20 cellular contexts compared by ENCODE assay signal in the genomic region with DNA sequence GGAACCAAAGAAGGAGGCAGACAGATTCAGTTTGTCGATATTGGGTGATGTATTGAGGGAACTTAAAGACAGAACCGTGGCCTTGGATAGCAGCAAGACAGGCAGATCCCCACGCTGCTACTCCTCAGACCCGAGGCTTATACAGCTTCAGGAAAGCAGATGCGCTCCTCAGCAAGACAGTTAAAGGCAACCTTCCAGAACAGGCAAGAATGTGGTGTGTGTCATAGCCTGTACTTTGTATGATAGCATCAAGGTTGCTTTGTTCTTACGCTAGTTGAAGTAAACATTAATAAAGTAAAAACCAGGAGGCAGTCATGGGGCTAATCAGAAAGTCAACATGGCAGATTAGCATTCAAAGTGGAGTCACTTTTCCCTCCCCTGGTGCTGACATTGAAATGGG.
"Had no signal": no experiment of that assay in that cellular context is flagged by ENCODE, and none has a peak within 500 bp of the region (broad histone marks: within the 10 kb centered on the region; RNA-seq: fewer than 3 reads in every experiment).

No MANE protein-coding gene starts in this region.

- H3K9ac ChIP-seq: parathyroid adenoma had no signal

- H3K9me3 ChIP-seq: gastrocnemius medialis, heart right ventricle, right atrium auricular region, suprapubic skin, thyroid gland had no signal

- ATAC-seq: esophagus mucosa; gastrocnemius medialis; heart right ventricle; left lobe of liver; natural killer cell treated with Interleukin-12 subunit alpha and Interleukin-12 subunit beta and Interleukin-15 and Interleukin-18, amount 100 ng/mL, for 72 hours; stimulated activated naive CD8-positive, alpha-beta T cell treated with anti-CD3 and anti-CD28 coated beads, Interleukin-15, Interleukin-2, amounts not matched to agents 100 U/mL and 50 U/mL, for 24 hours had no signal

- H3K27ac Mint-ChIP-seq: immature natural killer cell; natural killer cell treated with Interleukin-12 subunit alpha and Interleukin-12 subunit beta and Interleukin-15 and Interleukin-18, amount 100 ng/mL, for 72 hours; type B pancreatic cell had no signal

- H3K4me1 Mint-ChIP-seq: immature natural killer cell had no signal

- H3K27me3 ChIP-seq: gastrocnemius medialis, heart right ventricle, right atrium auricular region, suprapubic skin, thyroid gland had no signal

- FAIRE-seq: colon, urothelium cell line had no signal

- H3K36me3 ChIP-seq: gastrocnemius medialis, heart right ventricle, right atrium auricular region, suprapubic skin, thyroid gland had no signal

- H3K27ac ChIP-seq: gastrocnemius medialis, heart right ventricle, parathyroid adenoma, right atrium auricular region, suprapubic skin, thyroid gland had no signal

- DNase-seq: cerebellar nuclear complex; dermis blood vessel endothelial cell; gastrocnemius medialis; heart right ventricle; immature natural killer cell; midbrain; occipital lobe; stimulated activated CD4-positive, alpha-beta T cell treated with anti-CD3 and anti-CD28 coated beads, Interleukin-2, amount 100 ng/mL, for 48 hours; stimulated activated naive CD8-positive, alpha-beta T cell treated with anti-CD3 and anti-CD28 coated beads, Interleukin-15, Interleukin-2, amounts not matched to agents 100 U/mL and 50 U/mL, for 24 hours; thyroid gland had no signal

- H3K9me3 Mint-ChIP-seq: immature natural killer cell; natural killer cell treated with Interleukin-12 subunit alpha and Interleukin-12 subunit beta and Interleukin-15 and Interleukin-18, amount 100 ng/mL, for 72 hours had no signal

- H3K27me3 Mint-ChIP-seq: natural killer cell treated with Interleukin-12 subunit alpha and Interleukin-12 subunit beta and Interleukin-15 and Interleukin-18, amount 100 ng/mL, for 72 hours; type B pancreatic cell had no signal

- H3K4me1 ChIP-seq: gastrocnemius medialis, heart right ventricle, parathyroid adenoma, right atrium auricular region, suprapubic skin, thyroid gland had no signal

- H3K36me3 Mint-ChIP-seq: immature natural killer cell; natural killer cell treated with Interleukin-12 subunit alpha and Interleukin-12 subunit beta and Interleukin-15 and Interleukin-18, amount 100 ng/mL, for 72 hours; type B pancreatic cell had no signal

- H3K4me3 Mint-ChIP-seq: immature natural killer cell; natural killer cell treated with Interleukin-12 subunit alpha and Interleukin-12 subunit beta and Interleukin-15 and Interleukin-18, amount 100 ng/mL, for 72 hours; type B pancreatic cell had no signal

- H3K4me3 ChIP-seq: gastrocnemius medialis, heart right ventricle, right atrium auricular region, smooth muscle cell, suprapubic skin, thyroid gland had no signal
